Comparison of ENCODE assay signal across 11 cellular contexts in the genomic region with DNA sequence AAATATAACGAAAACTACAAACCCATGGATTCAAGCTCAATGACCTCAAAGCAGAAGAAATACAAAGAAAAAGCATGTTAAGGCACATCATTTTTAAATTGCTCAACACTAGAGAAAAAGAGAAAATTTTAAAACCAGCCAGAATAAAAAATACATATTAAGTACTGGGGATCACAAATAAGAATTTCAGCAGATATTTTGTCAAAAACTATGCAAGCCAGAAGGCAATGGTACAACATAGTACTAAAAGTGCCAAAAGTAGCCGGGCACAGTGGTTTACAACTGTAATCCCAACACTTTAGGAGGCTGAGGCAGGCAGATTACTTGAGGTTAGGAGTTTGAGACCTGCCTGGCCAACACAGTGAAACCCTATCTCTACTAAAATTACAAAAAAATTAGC. TPM values are rescaled to one million over a fixed set of nuclear protein-coding genes. Genes with fewer than 3 reads are reported as not detected.
DNase-seq lines count a peak whose midpoint lies in the region; ATAC-seq and TF ChIP-seq lines count a peak whose summit lies in the region.
"Had no signal": no experiment of that assay in that cellular context is flagged by ENCODE, and none has a peak within 500 bp of the region (broad histone marks: within the 10 kb centered on the region; RNA-seq: fewer than 3 reads in every experiment).

No MANE protein-coding gene starts in this region.

- no peak for TF ChIP-seq CTCF in NB4 (IDR thresholded peaks at IDR 0.05; ENCODE audit: low read depth, low read length)
- no peak for TF ChIP-seq CTCF in osteoblast (IDR thresholded peaks at IDR 0.05; ENCODE audit: extremely low read depth, low read depth, low read length)

- H3K36me3 Mint-ChIP-seq in stimulated activated memory B cell treated with anti-CD40 and anti-IgM and Interleukin-4, amounts not matched to agents 10 μg/mL and 1 μg/mL and 100 μg/mL, for 72 hours, result peaks cover 47% of the 10 kb centered on the region

- H3K4me3 ChIP-seq in NB4 (ENCODE audit: low read depth, low read length) (no peak overlapping the region), osteoblast (ENCODE audit: insufficient read depth, low read length) (no peak overlapping the region)

- H3K27me3 ChIP-seq in osteoblast (ENCODE audit: insufficient read depth, low read length), result no peaks in the 10 kb centered on the region

- no peak overlapping the region for H3K27ac ChIP-seq in osteoblast (ENCODE audit: low read depth, low read length)

- ATAC-seq in stimulated activated memory B cell treated with anti-CD40 and anti-IgM and Interleukin-4, amounts not matched to agents 10 μg/mL and 1 μg/mL and 100 μg/mL, for 72 hours, result no peak
- ATAC-seq: CD8-positive, alpha-beta T cell had no signal

- H3K9me3 ChIP-seq in osteoblast (ENCODE audit: low read depth, low read length), result no peaks in the 10 kb centered on the region

- no peak overlapping the region for H2AFZ ChIP-seq in osteoblast (ENCODE audit: low read length)

- H3K79me2 ChIP-seq in osteoblast (ENCODE audit: insufficient read depth, low read length), result peaks cover 49% of the 10 kb centered on the region

- H3K4me1 ChIP-seq in osteoblast (ENCODE audit: insufficient read depth, low read length), result peaks cover 4% of the 10 kb centered on the region

- H3K36me3 ChIP-seq in osteoblast (ENCODE audit: insufficient read depth, low read length), result no peaks in the 10 kb centered on the region

- H3K4me3 Mint-ChIP-seq in stimulated activated memory B cell treated with anti-CD40 and anti-IgM and Interleukin-4, amounts not matched to agents 10 μg/mL and 1 μg/mL and 100 μg/mL, for 72 hours, result no peak overlapping the region
- H3K4me3 Mint-ChIP-seq: CD8-positive, alpha-beta T cell; nephron had no signal

- H3K27ac Mint-ChIP-seq in stimulated activated memory B cell treated with anti-CD40 and anti-IgM and Interleukin-4, amounts not matched to agents 10 μg/mL and 1 μg/mL and 100 μg/mL, for 72 hours, result no peak overlapping the region
- H3K27ac Mint-ChIP-seq: CD8-positive, alpha-beta T cell; nephron had no signal

- TF ChIP-seq POLR2A in NB4 (IDR thresholded peaks at IDR 0.05; ENCODE audit: extremely low read depth, insufficient read length), result no peak

- peaks cover 44% of the 10 kb centered on the region for H3K4me1 Mint-ChIP-seq in stimulated activated memory B cell treated with anti-CD40 and anti-IgM and Interleukin-4, amounts not matched to agents 10 μg/mL and 1 μg/mL and 100 μg/mL, for 72 hours
- H3K4me1 Mint-ChIP-seq: nephron had no signal

- no peaks in the 10 kb centered on the region for H3K27me3 Mint-ChIP-seq in stimulated activated memory B cell treated with anti-CD40 and anti-IgM and Interleukin-4, amounts not matched to agents 10 μg/mL and 1 μg/mL and 100 μg/mL, for 72 hours

- H4K20me1 ChIP-seq in osteoblast (ENCODE audit: insufficient read depth, low read length), result peaks cover 3% of the 10 kb centered on the region

- peaks cover 3% of the 10 kb centered on the region for H3K9me3 Mint-ChIP-seq in stimulated activated memory B cell treated with anti-CD40 and anti-IgM and Interleukin-4, amounts not matched to agents 10 μg/mL and 1 μg/mL and 100 μg/mL, for 72 hours

- no peak overlapping the region for H3K4me2 ChIP-seq in osteoblast (ENCODE audit: insufficient read depth, low read length)

- DNase-seq in SIG-M5 treated with dmso at 0.1 percent for 504 hours (lab: John Stamatoyannopoulos, UW; ENCODE audit: unreplicated experiment), result peak; percentile 14
- DNase-seq in SIG-M5 (lab: John Stamatoyannopoulos, UW), result no peak
- DNase-seq in NB4 (ENCODE audit: low read depth), result peak; percentile 6
- DNase-seq in amniotic epithelial cell (ENCODE audit: low read depth), result peak; percentile 60
- DNase-seq in osteoblast (ENCODE audit: insufficient read length, low spot score, missing footprints), result peak; percentile 67
- no peak for DNase-seq in activated CD4-positive, alpha-beta T cell treated with anti-CD3 and anti-CD28 coated beads for 48 hours
- no peak for DNase-seq in activated effector memory CD4-positive, alpha-beta T cell treated with Interleukin-2 at 50 U/mL for 16 hours
- DNase-seq: CD8-positive, alpha-beta T cell; NCI-H82 had no signal

RNA-seq across cellular contexts. Expression of a gene that starts 10.2 kb away (rescaled TPM):
- total RNA-seq in osteoblast, result 38.0 TPM in 2 replicates

Comparison
In these comparisons a context has a peak if more than half of its experiments do, and no peak if none do; other contexts are left out.
1. DNase-seq: peak in SIG-M5 treated with dmso at 0.1 percent for 504 hours (single experiment), NB4 (single experiment), amniotic epithelial cell (single experiment) and osteoblast (single experiment); none in SIG-M5 (single experiment), activated CD4-positive, alpha-beta T cell treated with anti-CD3 and anti-CD28 coated beads for 48 hours (single experiment) and activated effector memory CD4-positive, alpha-beta T cell treated with Interleukin-2 at 50 U/mL for 16 hours (single experiment).